In genomic region chr11:9956483-9956882, GRCh38 we compare ENCODE assay signal across 15 cellular contexts.
DNase-seq lines count a peak whose midpoint lies in the region; ATAC-seq and TF ChIP-seq lines count a peak whose summit lies in the region.
"Had no signal": no experiment of that assay in that cellular context is flagged by ENCODE, and none has a peak within 500 bp of the region (broad histone marks: within the 10 kb centered on the region; RNA-seq: fewer than 3 reads in every experiment).

No MANE protein-coding gene starts in this region.

- ATAC-seq in Panc1 = no peak
- ATAC-seq in HG03108 (IDR thresholded peaks at IDR 0.05; ENCODE audit: unreplicated experiment) = no peak
- ATAC-seq: GM23338, HepG2 had no signal

- no peaks in the 10 kb centered on the region for H3K9me3 ChIP-seq in Panc1 (ENCODE audit: control insufficient read depth, insufficient read depth, low read depth, low read length)

- peaks cover 14% of the 10 kb centered on the region for H3K4me1 ChIP-seq in Panc1 (ENCODE audit: control insufficient read depth, insufficient read depth, low read length)

- TF ChIP-seq CTCF in Panc1 (IDR thresholded peaks at IDR 0.05) (no peak), choroid plexus epithelial cell (conservative IDR thresholded peaks at IDR 0.05; ENCODE audit: low read depth, low read length) (no peak), brain microvascular endothelial cell (IDR thresholded peaks at IDR 0.05; ENCODE audit: low read depth, low read length, missing control alignments) (no peak)

- intact Hi-C loops in Panc1 (cut with micrococcal nuclease; ENCODE audit: unreplicated experiment) = no loop called here

- DNase-seq in Panc1 (ENCODE audit: low read depth, low spot score) = no peak
- DNase-seq in choroid plexus epithelial cell (ENCODE audit: low read depth) = peak; percentile 57
- peak; percentile 78 for DNase-seq in iris pigment epithelial cell (ENCODE audit: low read depth)
- no peak for DNase-seq in brain microvascular endothelial cell
- DNase-seq in iPS-NIHi7 (ENCODE audit: extremely low spot score) = no peak
- DNase-seq in hepatic stellate cell (ENCODE audit: low spot score) = no peak
- DNase-seq: ACHN; AML-193; Caco-2; CD4-positive, alpha-beta T cell; H9 had no signal

- no peak overlapping the region for H3K4me3 ChIP-seq in Panc1 (ENCODE audit: low read depth in 2 of 2, low read length in 2 of 2)
- H3K4me3 ChIP-seq in choroid plexus epithelial cell (ENCODE audit: low read depth, low read length) = no peak overlapping the region
- no peak overlapping the region for H3K4me3 ChIP-seq in brain microvascular endothelial cell (ENCODE audit: low read depth, low read length)
- H3K4me3 ChIP-seq: GM23338 had no signal

- H3K36me3 ChIP-seq in Panc1 (ENCODE audit: control insufficient read depth, insufficient read depth, low read length) = no peaks in the 10 kb centered on the region
- H3K36me3 ChIP-seq in brain microvascular endothelial cell (replicated peaks) = no peaks in the 10 kb centered on the region

- in situ Hi-C loops in Panc1 (cut with HindIII; ENCODE audit: low pct_unique_long_range_greater_than_20kb, low sequenced_read_pairs) = no loop called here
- in situ Hi-C loops in brain microvascular endothelial cell (cut with HindIII; ENCODE audit: low pct_ligation_motif_present, low sequenced_read_pairs) = no loop called here

- H3K27me3 ChIP-seq in Panc1 (ENCODE audit: control insufficient read depth, insufficient read depth, low read length) (no peaks in the 10 kb centered on the region), brain microvascular endothelial cell (replicated peaks) (no peaks in the 10 kb centered on the region)

- no TSS peak for BruUV-seq in Panc1 (replicated peaks; lab: Mats Ljungman, UMichigan)

- CTCF ChIA-PET in Panc1 (lab: Charles Lee) = no interaction called here

- H3K27ac ChIP-seq in Panc1 (ENCODE audit: low read length) (peak overlapping the region; percentile 5; the same call in 1 of the 2 replicates), brain microvascular endothelial cell (no peak overlapping the region)
- H3K27ac ChIP-seq: C4-2B had no signal

- POLR2A ChIA-PET in Panc1 (lab: Charles Lee) = interaction anchor here (0.7 kb wide), 1 partner anchor 193 kb away, joined by 8 read pairs; no protein-coding TSS in a partner anchor

Comparison
In these comparisons a context has a peak if more than half of its experiments do, and no peak if none do; other contexts are left out.
1. DNase-seq: peak in choroid plexus epithelial cell (single experiment) and iris pigment epithelial cell (single experiment); none in Panc1 (single experiment), brain microvascular endothelial cell (single experiment), iPS-NIHi7 (single experiment) and hepatic stellate cell (single experiment).